Comparison of ENCODE assay signal across 20 cellular contexts in the genomic region with DNA sequence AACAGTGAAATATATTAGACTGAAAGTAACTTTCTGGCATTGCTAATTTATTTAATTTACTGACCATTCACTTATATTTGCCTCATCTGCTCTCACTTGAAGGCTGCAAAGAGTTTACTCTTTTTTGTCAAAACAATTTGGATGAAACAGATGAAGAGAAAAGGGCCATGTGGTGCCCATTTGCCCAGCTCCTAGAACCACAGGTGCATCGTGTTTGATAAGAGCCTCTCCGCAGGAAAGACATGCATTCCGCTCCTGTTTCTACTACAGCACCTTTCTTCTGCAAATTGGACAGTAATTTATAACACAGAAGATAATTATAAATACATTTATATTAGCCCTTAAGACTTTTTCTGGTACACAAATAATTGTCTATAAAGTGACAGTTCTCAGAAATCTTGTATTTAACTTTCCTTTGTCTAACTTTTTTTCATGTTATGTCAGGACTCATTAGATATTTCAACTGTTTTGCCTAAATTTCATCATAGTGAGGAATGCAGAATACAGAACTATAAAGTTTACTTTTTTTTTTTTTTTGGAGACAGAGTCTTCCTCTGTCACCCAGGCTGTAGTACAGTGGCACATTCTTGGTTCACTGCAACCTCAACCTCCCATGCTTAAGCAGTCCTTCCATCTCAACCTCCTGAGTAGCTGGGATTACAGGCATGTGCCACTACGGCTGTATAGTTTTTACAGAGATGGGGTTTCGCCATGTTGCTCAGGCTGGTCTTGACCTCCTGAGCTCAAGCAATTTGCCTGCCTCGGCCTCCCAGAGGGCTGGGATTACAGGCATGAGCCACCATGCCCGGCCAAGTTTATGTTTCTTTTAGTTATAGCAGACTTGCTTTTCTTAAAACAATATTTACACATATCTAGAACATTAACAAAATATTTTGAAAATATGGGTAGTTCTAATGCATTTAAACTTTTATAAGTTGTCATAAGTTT. TPM values are rescaled to one million over a fixed set of nuclear protein-coding genes. Genes with fewer than 3 reads are reported as not detected.
DNase-seq lines count a peak whose midpoint lies in the region; ATAC-seq and TF ChIP-seq lines count a peak whose summit lies in the region.
"Had no signal": no experiment of that assay in that cellular context is flagged by ENCODE, and none has a peak within 500 bp of the region (broad histone marks: within the 10 kb centered on the region; RNA-seq: fewer than 3 reads in every experiment).

No MANE protein-coding gene starts in this region.

- CTCF ChIA-PET in SK-N-SH (lab: Yijun Ruan, JAX), result interaction anchor here (0.9 to 10.5 kb wide), 6 partner anchors 17 to 368 kb away, joined by 3 to 90 read pairs (median 4); no protein-coding TSS in a partner anchor

- H2AFZ ChIP-seq in SK-N-SH (ENCODE audit: low read depth), result no peak overlapping the region
- H2AFZ ChIP-seq in neuronal stem cell (ENCODE audit: low read length), result no peak overlapping the region

- no peak overlapping the region for H3K14ac ChIP-seq in neuronal stem cell (ENCODE audit: low read length)

- no peak overlapping the region for H3K23ac ChIP-seq in neuronal stem cell (ENCODE audit: low read depth, low read length, poor library complexity)

- H3K4me2 ChIP-seq in SK-N-SH (no peak overlapping the region), neuronal stem cell (ENCODE audit: insufficient read depth, low read length, poor library complexity, severe bottlenecking) (no peak overlapping the region)

- H4K8ac ChIP-seq in neuronal stem cell (ENCODE audit: low read depth, low read length), result no peak overlapping the region

- H2BK15ac ChIP-seq in neuronal stem cell (ENCODE audit: low read length), result no peak overlapping the region

- no peak for TF ChIP-seq POLR2A in lower leg skin (IDR thresholded peaks at IDR 0.05)

- H3K36me3 ChIP-seq in SK-N-SH (replicated peaks in 1 of 2; ENCODE audit: control insufficient read depth in 1 of 2, insufficient read depth in 2 of 2, low read length in 1 of 2) (no peaks in the 10 kb centered on the region), neuronal stem cell (replicated peaks in 1 of 2; ENCODE audit: control insufficient read depth in 2 of 2, insufficient read depth in 2 of 2, low read length in 2 of 2) (no peaks in the 10 kb centered on the region)
- H3K36me3 ChIP-seq: BE2C had no signal

- 79% methylated on average over 7 of the region's 7 CpGs for WGBS in SK-N-SH (ENCODE audit: low lambda C conversion rate)
- WGBS in neuronal stem cell (ENCODE audit: extremely low coverage in 2 of 2, insufficient read length in 2 of 2, insufficient replicate concordance in 1 of 2), 2 donors, result no CpG with 5 or more reads among the region's 7 CpGs
- WGBS in lower leg skin, 2 donors, result 61 to 66% methylated on average over 7 of the region's 7 CpGs

- peak overlapping the region; percentile 18 for H2BK12ac ChIP-seq in neuronal stem cell (ENCODE audit: low read length)

- H3K27ac ChIP-seq in SK-N-SH (ENCODE audit: low read depth in 2 of 2, low read length in 1 of 2) (peak overlapping the region in 1 of 2 experiments; percentile 19; a peak in 1 of 4 replicates), neuronal stem cell (replicated peaks; ENCODE audit: low read length) (no peak overlapping the region), dorsolateral prefrontal cortex (no peak overlapping the region)

- H3K27me3 ChIP-seq in SK-N-SH (ENCODE audit: insufficient read depth) (no peaks in the 10 kb centered on the region), neuronal stem cell (ENCODE audit: control insufficient read depth in 3 of 3, insufficient read depth in 3 of 3, low read depth in 1 of 3, low read length in 3 of 3) (peaks cover 0 to 10% (median 0%) of the 10 kb centered on the region in 3 experiments), dorsolateral prefrontal cortex (no peaks in the 10 kb centered on the region)
- H3K27me3 ChIP-seq: BE2C had no signal

- no peak overlapping the region for H3K18ac ChIP-seq in neuronal stem cell (ENCODE audit: low read length)

- no peak overlapping the region for H2BK5ac ChIP-seq in neuronal stem cell (ENCODE audit: low read length)

- ATAC-seq in SK-N-SH treated with all-trans-retinoic acid at 6 μM for 48 hours, result no peak
- ATAC-seq: Right ventricle myocardium inferior had no signal

- no peak overlapping the region for H3K4me3 ChIP-seq in SK-N-SH (ENCODE audit: low read depth in 2 of 2, low read length in 1 of 2)
- H3K4me3 ChIP-seq in neuronal stem cell (ENCODE audit: low read length in 2 of 2), result no peak overlapping the region
- H3K4me3 ChIP-seq in dorsolateral prefrontal cortex, result no peak overlapping the region
- no peak overlapping the region for H3K4me3 ChIP-seq in lower leg skin (ENCODE audit: low read depth, poor library complexity, severe bottlenecking)

- no peak for TF ChIP-seq EP300 in SK-N-SH (IDR thresholded peaks at IDR 0.05; ENCODE audit: borderline replicate concordance in 1 of 2, low read depth in 1 of 2, low read length in 1 of 2)

- H3K9me2 ChIP-seq in SK-N-SH, result no peaks in the 10 kb centered on the region

- no peaks in the 10 kb centered on the region for H3K79me1 ChIP-seq in neuronal stem cell (ENCODE audit: low read depth, low read length)

- H3K9ac ChIP-seq in SK-N-SH (no peak overlapping the region), neuronal stem cell (ENCODE audit: low read depth, low read length, poor library complexity) (no peak overlapping the region)

- intact Hi-C loops in dorsolateral prefrontal cortex (cut with DNase I) (no loop called here), lower leg skin (cut with DNase I; ENCODE audit: low total_unique reads) (no loop called here)

- POLR2A ChIA-PET in SK-N-SH (lab: Yijun Ruan, JAX), result no interaction called here

- H3F3A ChIP-seq in SK-N-SH (replicated peaks; ENCODE audit: insufficient read depth), result no peaks in the 10 kb centered on the region

- no peaks in the 10 kb centered on the region for H3K79me2 ChIP-seq in SK-N-SH (ENCODE audit: insufficient read depth)

- DNase-seq in SK-N-SH (peak; percentile 27), fibroblast of gingiva (ENCODE audit: low read depth) (peak; percentile 70), neuronal stem cell (ENCODE audit: low spot score) (no peak), dorsolateral prefrontal cortex (no peak), kidney glomerular epithelial cell (lab: John Stamatoyannopoulos, UW) (no peak), NCI-H524 treated with DMSO at 0.1 percent for 48 hours (lab: John Stamatoyannopoulos, UW) (no peak), lower leg skin (ENCODE audit: low spot score in 2 of 2) (no peak)
- DNase-seq: 8988T; BE2C; CD4-positive, CD25-positive, alpha-beta regulatory T cell; COR-L47; GDM1; NCI-H1092 treated with DMSO at 0.1 percent for 48 hours; NCI-H1694; NCI-H2081 treated with DMSO at 0.1 percent for 48 hours; NCI-H774 had no signal

- H3K9me3 ChIP-seq in SK-N-SH (no peaks in the 10 kb centered on the region), neuronal stem cell (replicated peaks in 1 of 2; ENCODE audit: control insufficient read depth in 2 of 2, insufficient read depth in 1 of 2, low read depth in 1 of 2, low read length in 2 of 2) (no peaks in the 10 kb centered on the region)
- H3K9me3 ChIP-seq: BE2C had no signal

- no peaks in the 10 kb centered on the region for H4K20me1 ChIP-seq in SK-N-SH (ENCODE audit: insufficient read depth)

- H2AK5ac ChIP-seq in neuronal stem cell (ENCODE audit: low read depth, low read length), result no peak overlapping the region

- no peak overlapping the region for H3K4ac ChIP-seq in neuronal stem cell (ENCODE audit: low read length)

- no peak overlapping the region for H2BK120ac ChIP-seq in neuronal stem cell (ENCODE audit: low read depth, low read length)

- TF ChIP-seq RAD21 in SK-N-SH (IDR thresholded peaks at IDR 0.05; ENCODE audit: low read length), result no peak

- H3K4me1 ChIP-seq in SK-N-SH (ENCODE audit: control insufficient read depth in 1 of 2, insufficient read depth in 2 of 2, low read depth in 1 of 2, low read length in 1 of 2), result peaks cover 0 to 14% of the 10 kb centered on the region in 2 experiments; a peak in 2 of 4 replicates
- peaks cover 7 to 8% of the 10 kb centered on the region in 2 donors for H3K4me1 ChIP-seq in neuronal stem cell (ENCODE audit: control insufficient read depth in 2 of 2, insufficient read depth in 1 of 2, low read depth in 1 of 2, low read length in 2 of 2)
- H3K4me1 ChIP-seq: BE2C had no signal

- TF ChIP-seq CTCF in SK-N-SH (IDR thresholded peaks at IDR 0.05) (no peak), dorsolateral prefrontal cortex (IDR thresholded peaks at IDR 0.05 in 54 of 56, conservative IDR thresholded peaks at IDR 0.05 in 2 of 56; ENCODE audit: low read depth in 1 of 56, partially characterized antibody in 56 of 56) (no peak), lower leg skin (IDR thresholded peaks at IDR 0.05) (no peak)

- H4K91ac ChIP-seq in neuronal stem cell (ENCODE audit: low read depth, low read length, poor library complexity), result no peak overlapping the region

TF ChIP-seq in SK-N-SH, 30 proteins besides CTCF, POLR2A, EP300 and RAD21:
- TF ChIP-seq GATA2 (CRISPR knock-in tag; IDR thresholded peaks at IDR 0.05), result no peak
- no peak for TF ChIP-seq SIN3A (IDR thresholded peaks at IDR 0.05; ENCODE audit: borderline replicate concordance, low read depth, low read length)
- 0 out of 2 replicates have a peak, but pooled peaks have one; percentile 16 for TF ChIP-seq RCOR1 (IDR thresholded peaks at IDR 0.05; ENCODE audit: low read length)

TF ChIP-seq in SK-N-SH treated with all-trans-retinoic acid at 6 μM for 48 hours, 23 proteins besides CTCF, POLR2A, EP300 and RAD21 (continues in another document):
- TF ChIP-seq PPARA (CRISPR knock-in tag; IDR thresholded peaks at IDR 0.05; ENCODE audit: borderline replicate concordance) (no peak), ZFP30 (CRISPR knock-in tag; IDR thresholded peaks at IDR 0.05) (no peak), PATZ1 (CRISPR knock-in tag; IDR thresholded peaks at IDR 0.05; ENCODE audit: borderline replicate concordance) (no peak)

RNA-seq across cellular contexts. Expression of gene LAMB4, which starts 0.9 kb away (rescaled TPM):
- polyA plus RNA-seq in SK-N-SH (2012; rRNA removed), result 0.24 and 0.36 TPM in 2 replicates
- polyA plus RNA-seq in SK-N-SH (2012; cell fraction: cytosol; rRNA removed), result 0.26 and 0.35 TPM in 2 replicates
- 0.21 and 0.30 TPM in 2 replicates for polyA plus RNA-seq in SK-N-SH (2012; cell fraction: nucleus; rRNA removed)
- polyA plus RNA-seq in neuronal stem cell (2013, experiment 1 of 2), result 0.01 TPM
- polyA plus RNA-seq in neuronal stem cell (2013, experiment 2 of 2), result 0.01 TPM
- total RNA-seq in dorsolateral prefrontal cortex (1 to 10 TPM in 13 of 120 experiments, under 1 TPM in 69, not detected in 38; 0.07 to 2.7 (median 0.47) TPM), lower leg skin (100 to 1,000 TPM; 125 to 306 (median 156) TPM)
- total RNA-seq: CD4-positive, CD25-positive, alpha-beta regulatory T cell; H1; OCI-LY7 had no signal
- polyA plus RNA-seq: CD4-positive, CD25-positive, alpha-beta regulatory T cell; H1 had no signal

Comparison
In these comparisons a context has a peak if more than half of its experiments do, and no peak if none do; other contexts are left out.
1. DNase-seq: peak in SK-N-SH (single experiment) and fibroblast of gingiva (single experiment); none in neuronal stem cell (single experiment), dorsolateral prefrontal cortex (0 of 10), kidney glomerular epithelial cell (single experiment), NCI-H524 treated with DMSO at 0.1 percent for 48 hours (single experiment) and lower leg skin (0 of 2).
2. RNA of gene LAMB4, which starts 0.9 kb away (total RNA-seq): 125 to 306 TPM in lower leg skin; 0.07 to 2.7 TPM in dorsolateral prefrontal cortex; every median in the first group is over 10 times any median in the second.